ENCODE assay signal across 13 cellular contexts in the genomic region with DNA sequence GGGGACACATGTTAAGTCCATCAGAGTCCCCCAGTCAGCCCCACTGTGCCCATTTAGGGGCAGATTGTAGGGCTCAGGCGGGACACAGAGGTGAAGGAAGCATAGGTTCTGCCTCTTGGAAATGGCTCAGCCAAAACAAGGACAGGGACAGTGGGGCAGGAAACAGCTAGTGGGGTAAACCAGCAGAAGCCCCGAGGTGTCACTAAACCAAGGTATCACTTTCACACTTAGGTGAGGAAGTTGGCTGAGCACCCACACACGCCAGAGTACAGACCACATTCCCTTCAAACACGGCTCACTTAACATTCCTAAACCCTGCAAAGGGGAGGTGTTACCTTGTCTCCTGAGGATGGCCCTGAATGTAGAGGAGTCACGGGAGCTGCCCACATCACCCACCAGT. TPM values are rescaled to one million over a fixed set of nuclear protein-coding genes. Genes with fewer than 3 reads are reported as not detected.
"Had no signal": no experiment of that assay in that cellular context is flagged by ENCODE, and none has a peak within 500 bp of the region (broad histone marks: within the 10 kb centered on the region; RNA-seq: fewer than 3 reads in every experiment).

No MANE protein-coding gene starts in this region.

RNA-seq across cellular contexts. Expression of a gene that starts 12.2 kb away (rescaled TPM):
- total RNA-seq: activated B cell treated with CpG ODN at 0.5 μM for 24 hours; activated CD4-positive, alpha-beta T cell treated with anti-CD3 and anti-CD28 coated beads, Interleukin-2, amount 10 ng/mL, durations not matched to agents 24 days and 14 days; activated T-helper 1 cell treated with anti-CD3 and anti-CD28 coated beads, Interleukin-12 subunit alpha, Interleukin-12 subunit beta, Interleukin-2, Interleukin-4 antibody, amounts not matched to agents 30 ng/mL and 10 ng/mL and 1 ng/mL, durations not matched to agents 14 hours and 24 hours and 36 hours; ascending aorta; breast epithelium; dermis blood vessel endothelial cell; fibroblast of lung; left ventricle myocardium superior; mucosa of gallbladder; naive thymus-derived CD8-positive, alpha-beta T cell; sigmoid colon; spleen; ureter had no signal
